1 cellular context compared by ENCODE assay signal in the genomic region with DNA sequence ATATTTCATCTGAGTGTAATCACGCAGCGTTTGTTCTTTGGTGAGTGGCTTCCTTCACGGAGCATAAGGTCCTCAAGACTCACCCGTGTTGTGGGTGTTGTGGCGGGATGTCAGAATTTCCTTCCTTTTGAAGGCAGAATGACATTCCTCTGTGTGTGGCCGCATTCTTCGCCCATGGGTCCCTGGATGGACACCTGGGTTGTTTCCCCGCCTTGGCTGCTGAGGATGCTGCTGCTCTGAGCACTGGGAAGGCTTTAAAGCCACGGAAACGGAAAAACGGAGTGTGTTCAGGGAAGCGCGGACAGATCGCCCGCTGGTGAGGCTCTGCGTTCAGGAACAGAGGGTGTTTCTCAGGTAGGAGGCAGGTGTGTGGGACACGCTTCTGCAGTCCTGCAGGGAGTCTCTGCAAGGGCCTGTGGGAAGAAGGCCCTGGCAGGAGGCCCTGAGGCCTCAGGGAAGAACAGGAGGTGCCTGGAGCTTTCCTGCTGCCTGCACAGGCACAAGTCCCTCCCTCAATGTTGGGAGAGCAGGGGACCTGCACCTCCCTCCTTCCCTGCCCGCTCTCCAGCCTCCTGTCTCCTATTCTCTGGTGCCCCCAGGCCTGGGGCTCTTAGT.
TF ChIP-seq lines count a peak whose summit lies in the region.

No MANE protein-coding gene starts in this region.

TF ChIP-seq in H1, 55 proteins besides CTCF, POLR2A, EP300 and RAD21:
- TF ChIP-seq TCF12 (IDR thresholded peaks at IDR 0.05; ENCODE audit: low read depth, low read length) (no peak), TAF1 (IDR thresholded peaks at IDR 0.05; ENCODE audit: low read depth, low read length) (no peak), TBP (IDR thresholded peaks at IDR 0.05; ENCODE audit: low read depth, low read length) (no peak)
